In genomic region chr12:92070054-92070863, GRCh38 we compare ENCODE assay signal across 12 cellular contexts.
A peak's percentile ranks its signal among the peaks of the same experiment; 100 is the strongest.
DNase-seq lines count a peak whose midpoint lies in the region; ATAC-seq, FAIRE-seq and TF ChIP-seq lines count a peak whose summit lies in the region.
"Had no signal": no experiment of that assay in that cellular context is flagged by ENCODE, and none has a peak within 500 bp of the region (broad histone marks: within the 10 kb centered on the region; RNA-seq: fewer than 3 reads in every experiment).

No MANE protein-coding gene starts in this region.

- H3K27ac ChIP-seq in small intestine (ENCODE audit: low read depth in 1 of 2, low read length in 1 of 2), result peak overlapping the region; percentile 52 to 77
- H3K27ac ChIP-seq in substantia nigra (ENCODE audit: low read depth, low read length, poor library complexity, severe bottlenecking), result no peak overlapping the region

- no peaks in the 10 kb centered on the region for H3K27me3 Mint-ChIP-seq in activated T-cell treated with anti-CD3 and anti-CD28 coated beads, Interleukin-2, amount 50 U/mL, for 24 hours

- TF ChIP-seq CTCF in fibroblast of villous mesenchyme (IDR thresholded peaks at IDR 0.05; ENCODE audit: insufficient read depth, low read depth, low read length), result no peak

- H3K27ac Mint-ChIP-seq in activated T-cell treated with anti-CD3 and anti-CD28 coated beads, Interleukin-2, amount 50 U/mL, for 24 hours, result no peak overlapping the region

- no peak overlapping the region for H3K4me3 Mint-ChIP-seq in activated T-cell treated with anti-CD3 and anti-CD28 coated beads, Interleukin-2, amount 50 U/mL, for 24 hours

- H3K36me3 ChIP-seq in small intestine (ENCODE audit: control insufficient read depth in 2 of 2, insufficient read depth in 2 of 2, low read length in 2 of 2), result no peaks in the 10 kb centered on the region

- H3K4me1 ChIP-seq in small intestine (ENCODE audit: control insufficient read depth in 2 of 2, insufficient read depth in 1 of 2, low read depth in 1 of 2, low read length in 1 of 2), result peaks cover 2 to 3% of the 10 kb centered on the region in 2 donors

- H3K9me3 ChIP-seq in small intestine (ENCODE audit: control insufficient read depth, low read depth), result no peaks in the 10 kb centered on the region
- H3K9me3 ChIP-seq: SK-N-SH had no signal

- H3K4me1 Mint-ChIP-seq in activated T-cell treated with anti-CD3 and anti-CD28 coated beads, Interleukin-2, amount 50 U/mL, for 24 hours (ENCODE audit: low read depth), result peaks cover 41% of the 10 kb centered on the region

- DNase-seq in fibroblast of villous mesenchyme (ENCODE audit: low read depth), result peak; percentile 53
- peak; percentile 94 for DNase-seq in small intestine
- DNase-seq in activated T-cell treated with anti-CD3 and anti-CD28 coated beads, Interleukin-2, amount 50 U/mL, for 24 hours, result no peak
- no peak for DNase-seq in substantia nigra (lab: John Stamatoyannopoulos, UW)
- no peak for DNase-seq in NCI-H446 treated with DMSO at 0.1 percent for 48 hours (lab: John Stamatoyannopoulos, UW)
- DNase-seq in effector CD8-positive, alpha-beta T cell (lab: John Stamatoyannopoulos, UW), result no peak
- DNase-seq: activated CD8-positive, alpha-beta memory T cell treated with anti-CD3 and anti-CD28 coated beads for 24 hours; NCI-H510A treated with DMSO at 0.1 percent for 48 hours; SK-N-SH had no signal

- peaks cover 15% of the 10 kb centered on the region for H3K9me3 Mint-ChIP-seq in activated T-cell treated with anti-CD3 and anti-CD28 coated beads, Interleukin-2, amount 50 U/mL, for 24 hours

- H3K27me3 ChIP-seq in small intestine (ENCODE audit: control insufficient read depth in 2 of 2, insufficient read depth in 2 of 2, low read length in 2 of 2), result no peaks in the 10 kb centered on the region

- peak; percentile 49 for FAIRE-seq in small intestine (lab: Jason Lieb, UNC)
- FAIRE-seq: keratinocyte had no signal

- peaks cover 11% of the 10 kb centered on the region for H3K36me3 Mint-ChIP-seq in activated T-cell treated with anti-CD3 and anti-CD28 coated beads, Interleukin-2, amount 50 U/mL, for 24 hours (ENCODE audit: low read depth)

- ATAC-seq in GM18907 (IDR thresholded peaks at IDR 0.05; ENCODE audit: unreplicated experiment), result peak; percentile 73
- ATAC-seq in HG03159 (IDR thresholded peaks at IDR 0.05; ENCODE audit: unreplicated experiment), result peak; percentile 56

- no peak overlapping the region for H3K4me3 ChIP-seq in fibroblast of villous mesenchyme (ENCODE audit: low read depth, low read length)
- no peak overlapping the region for H3K4me3 ChIP-seq in small intestine (ENCODE audit: low read depth in 1 of 2, low read length in 2 of 2)

- WGBS in small intestine, 3 donors, result 13 to 58% (median 35%) methylated on average over 8 of the region's 8 CpGs

Comparison
In these comparisons a context has a peak if more than half of its experiments do, and no peak if none do; other contexts are left out.
1. DNase-seq: peak in fibroblast of villous mesenchyme (single experiment) and small intestine (single experiment); none in activated T-cell treated with anti-CD3 and anti-CD28 coated beads, Interleukin-2, amount 50 U/mL, for 24 hours (single experiment), substantia nigra (0 of 49), NCI-H446 treated with DMSO at 0.1 percent for 48 hours (single experiment) and effector CD8-positive, alpha-beta T cell (single experiment).